1 cellular context compared by ENCODE assay signal in the genomic region with DNA sequence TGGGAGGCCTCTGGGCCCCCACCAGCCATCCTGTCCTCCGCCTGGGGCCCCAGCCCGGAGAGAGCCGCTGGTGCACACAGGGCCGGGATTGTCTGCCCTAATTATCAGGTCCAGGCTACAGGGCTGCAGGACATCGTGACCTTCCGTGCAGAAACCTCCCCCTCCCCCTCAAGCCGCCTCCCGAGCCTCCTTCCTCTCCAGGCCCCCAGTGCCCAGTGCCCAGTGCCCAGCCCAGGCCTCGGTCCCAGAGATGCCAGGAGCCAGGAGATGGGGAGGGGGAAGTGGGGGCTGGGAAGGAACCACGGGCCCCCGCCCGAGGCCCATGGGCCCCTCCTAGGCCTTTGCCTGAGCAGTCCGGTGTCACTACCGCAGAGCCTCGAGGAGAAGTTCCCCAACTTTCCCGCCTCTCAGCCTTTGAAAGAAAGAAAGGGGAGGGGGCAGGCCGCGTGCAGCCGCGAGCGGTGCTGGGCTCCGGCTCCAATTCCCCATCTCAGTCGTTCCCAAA.
TF ChIP-seq lines count a peak whose summit lies in the region.

No MANE protein-coding gene starts in this region.

TF ChIP-seq in SK-N-SH treated with all-trans-retinoic acid at 6 μM for 48 hours, 23 proteins besides CTCF, POLR2A, EP300 and RAD21:
- TF ChIP-seq, protein P1, sequence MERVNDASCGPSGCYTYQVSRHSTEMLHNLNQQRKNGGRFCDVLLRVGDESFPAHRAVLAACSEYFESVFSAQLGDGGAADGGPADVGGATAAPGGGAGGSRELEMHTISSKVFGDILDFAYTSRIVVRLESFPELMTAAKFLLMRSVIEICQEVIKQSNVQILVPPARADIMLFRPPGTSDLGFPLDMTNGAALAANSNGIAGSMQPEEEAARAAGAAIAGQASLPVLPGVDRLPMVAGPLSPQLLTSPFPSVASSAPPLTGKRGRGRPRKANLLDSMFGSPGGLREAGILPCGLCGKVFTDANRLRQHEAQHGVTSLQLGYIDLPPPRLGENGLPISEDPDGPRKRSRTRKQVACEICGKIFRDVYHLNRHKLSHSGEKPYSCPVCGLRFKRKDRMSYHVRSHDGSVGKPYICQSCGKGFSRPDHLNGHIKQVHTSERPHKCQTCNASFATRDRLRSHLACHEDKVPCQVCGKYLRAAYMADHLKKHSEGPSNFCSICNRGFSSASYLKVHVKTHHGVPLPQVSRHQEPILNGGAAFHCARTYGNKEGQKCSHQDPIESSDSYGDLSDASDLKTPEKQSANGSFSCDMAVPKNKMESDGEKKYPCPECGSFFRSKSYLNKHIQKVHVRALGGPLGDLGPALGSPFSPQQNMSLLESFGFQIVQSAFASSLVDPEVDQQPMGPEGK (CRISPR knock-in tag; IDR thresholded peaks at IDR 0.05; ENCODE audit: borderline replicate concordance) = peak; percentile 93; the same call in 1 of the 2 replicates
- peak; percentile 27; the same call in 1 of the 2 replicates for TF ChIP-seq ZNF70 (CRISPR knock-in tag; IDR thresholded peaks at IDR 0.05)
- TF ChIP-seq TOX (CRISPR knock-in tag; IDR thresholded peaks at IDR 0.05; ENCODE audit: borderline replicate concordance) = no peak
- no peak for TF ChIP-seq ARNTL (CRISPR knock-in tag; IDR thresholded peaks at IDR 0.05; ENCODE audit: borderline replicate concordance, low read depth)
- TF ChIP-seq PPARA (CRISPR knock-in tag; IDR thresholded peaks at IDR 0.05; ENCODE audit: borderline replicate concordance) = no peak
- no peak for TF ChIP-seq BACH2 (CRISPR knock-in tag; IDR thresholded peaks at IDR 0.05; ENCODE audit: borderline replicate concordance)
- 0 out of 2 replicates have a peak, but pooled peaks have one; percentile 15 for TF ChIP-seq TCF4 (CRISPR knock-in tag; IDR thresholded peaks at IDR 0.05; ENCODE audit: borderline replicate concordance)
- TF ChIP-seq RARB (CRISPR knock-in tag; IDR thresholded peaks at IDR 0.05) = no peak
TF ChIP-seq in SK-N-SH treated with all-trans-retinoic acid at 6 μM for 48 hours: peak in this region for 3.
